16 cellular contexts compared by ENCODE assay signal in genomic region chr2:12175323-12175722, GRCh38.
"Had no signal": no experiment of that assay in that cellular context is flagged by ENCODE, and none has a peak within 500 bp of the region (broad histone marks: within the 10 kb centered on the region; RNA-seq: fewer than 3 reads in every experiment).

No MANE protein-coding gene starts in this region.

- ATAC-seq: esophagus mucosa; heart left ventricle; naive thymus-derived CD8-positive, alpha-beta T cell; sciatic nerve had no signal

- DNase-seq: cortex of kidney; dorsolateral prefrontal cortex; effector memory CD4-positive, alpha-beta T cell; heart left ventricle; hypothalamus; kidney glomerular epithelial cell; naive thymus-derived CD8-positive, alpha-beta T cell; posterior cingulate gyrus; spleen; stimulated activated CD4-positive, alpha-beta T cell treated with anti-CD3 and anti-CD28 coated beads, Interleukin-15, amount 100 ng/mL, for 24 hours; stimulated activated CD4-positive, alpha-beta T cell treated with anti-CD3 and anti-CD28 coated beads, Interleukin-1b, Interleukin-23, amount 100 ng/mL, for 48 hours; stimulated activated naive CD4-positive, alpha-beta T cell treated with Interleukin-2 at 50 U/mL for 16 hours had no signal

- H3K27me3 Mint-ChIP-seq: naive thymus-derived CD8-positive, alpha-beta T cell; type B pancreatic cell had no signal

- H3K9me3 ChIP-seq: heart left ventricle, spleen had no signal

- H3K27me3 ChIP-seq: dorsolateral prefrontal cortex, heart left ventricle, spleen had no signal

- H3K27ac ChIP-seq: dorsolateral prefrontal cortex, heart left ventricle, spleen had no signal

- H3K9me3 Mint-ChIP-seq: naive thymus-derived CD8-positive, alpha-beta T cell; neural crest cell; type B pancreatic cell had no signal

- H3K4me3 Mint-ChIP-seq: neural crest cell, type B pancreatic cell had no signal

- H3K36me3 ChIP-seq: heart left ventricle, spleen had no signal

- H3K36me3 Mint-ChIP-seq: naive thymus-derived CD8-positive, alpha-beta T cell; type B pancreatic cell had no signal

- H3K4me3 ChIP-seq: dorsolateral prefrontal cortex, heart left ventricle, spleen had no signal
